Comparison of ENCODE assay signal across 21 cellular contexts in the genomic region with DNA sequence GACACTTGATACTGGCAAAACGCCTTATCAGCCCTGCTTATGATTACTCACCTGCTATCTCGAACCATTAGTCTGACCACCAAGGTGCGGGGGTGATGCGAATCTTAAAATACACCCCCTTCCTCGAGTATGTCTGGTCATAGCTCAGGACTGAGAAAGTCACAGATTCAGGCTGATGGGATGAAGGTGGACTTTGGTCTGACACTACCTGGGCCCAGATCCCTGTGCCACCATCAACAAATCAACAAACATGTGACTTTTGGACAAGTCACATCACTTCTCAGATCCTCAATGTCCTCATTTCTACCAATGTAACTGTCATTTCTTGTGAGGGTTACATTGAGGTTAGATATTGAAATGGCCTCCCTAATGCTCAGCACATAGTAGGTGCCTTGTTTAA.
"Had no signal": no experiment of that assay in that cellular context is flagged by ENCODE, and none has a peak within 500 bp of the region (broad histone marks: within the 10 kb centered on the region; RNA-seq: fewer than 3 reads in every experiment).

No MANE protein-coding gene starts in this region.

- H3K36me3 Mint-ChIP-seq: stimulated activated naive B cell treated with anti-CD40 and anti-IgM and Interleukin-4, amounts not matched to agents 10 μg/mL and 1 μg/mL and 100 μg/mL, for 72 hours; T-cell had no signal

- H3K4me3 Mint-ChIP-seq: nephron; stimulated activated naive B cell treated with anti-CD40 and anti-IgM and Interleukin-4, amounts not matched to agents 10 μg/mL and 1 μg/mL and 100 μg/mL, for 72 hours had no signal

- DNase-seq: activated CD4-positive, alpha-beta T cell treated with anti-CD3 and anti-CD28 coated beads, Interleukin-2, amount 50 U/mL, for 48 hours; activated CD8-positive, alpha-beta memory T cell treated with anti-CD3 and anti-CD28 coated beads, Interleukin-2, amount 50 U/mL, for 4 hours; activated naive CD4-positive, alpha-beta T cell treated with anti-CD3 and anti-CD28 coated beads, Interleukin-2, amount 50 U/mL, for 16 hours; amygdala; body of pancreas; central memory CD4-positive, alpha-beta T cell; islet precursor cell; left lung; mucosa of descending colon; nucleus accumbens; posterior cingulate gyrus; retina; stimulated activated naive B cell treated with anti-CD40 and anti-IgM and Interleukin-4, amounts not matched to agents 10 μg/mL and 1 μg/mL and 100 μg/mL, for 72 hours; T-cell; T-helper 9 cell; transverse colon had no signal

- H3K27ac ChIP-seq: body of pancreas, coronary artery, hepatocyte, left lung, vagina had no signal

- H3K27ac Mint-ChIP-seq: stimulated activated naive B cell treated with anti-CD40 and anti-IgM and Interleukin-4, amounts not matched to agents 10 μg/mL and 1 μg/mL and 100 μg/mL, for 72 hours had no signal

- H3K4me3 ChIP-seq: body of pancreas, coronary artery, esophagus muscularis mucosa, hepatocyte, left lung, mucosa of descending colon, transverse colon, vagina had no signal

- H3K27me3 ChIP-seq: body of pancreas, esophagus muscularis mucosa, hepatocyte, left lung, transverse colon, vagina had no signal

- H3K27me3 Mint-ChIP-seq: T-cell had no signal

- H3K9me3 Mint-ChIP-seq: T-cell had no signal

- H3K4me1 ChIP-seq: body of pancreas, left lung, transverse colon had no signal

- ATAC-seq: body of pancreas had no signal

- H3K36me3 ChIP-seq: esophagus muscularis mucosa, left lung, transverse colon, vagina had no signal

- H3K9me3 ChIP-seq: body of pancreas, left lung, mucosa of descending colon, transverse colon, vagina had no signal
